ENCODE assay signal across 8 cellular contexts in the genomic region with DNA sequence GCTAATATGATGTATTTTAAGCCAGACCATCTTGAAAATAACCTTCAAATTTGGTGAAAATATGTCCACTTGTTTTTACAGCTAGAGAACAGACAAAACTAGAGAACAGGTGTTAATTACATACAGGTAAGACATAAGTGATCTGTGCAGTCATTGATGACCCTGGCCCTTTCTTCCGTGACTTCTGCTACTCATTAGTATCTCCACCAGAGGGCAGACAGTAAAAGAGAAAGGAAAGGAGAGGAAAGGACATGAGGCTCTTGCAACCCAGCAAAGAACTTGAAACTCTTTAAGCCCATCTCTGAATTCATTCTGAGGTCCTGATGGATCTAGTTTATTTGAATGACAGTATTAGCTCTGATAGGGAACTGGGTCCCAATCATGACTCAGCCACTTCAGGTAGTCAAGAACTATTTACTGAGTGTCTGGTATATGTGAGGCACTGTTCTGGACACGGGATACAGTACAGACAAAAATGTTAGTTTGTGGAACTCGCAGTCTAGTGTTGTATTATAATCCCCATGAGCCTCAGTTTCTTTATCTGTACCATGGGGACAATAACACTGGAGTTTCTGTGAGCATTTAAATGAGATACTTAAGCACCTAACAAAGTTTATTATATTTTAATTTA.
DNase-seq lines count a peak whose midpoint lies in the region; ATAC-seq and TF ChIP-seq lines count a peak whose summit lies in the region.

No MANE protein-coding gene starts in this region.

- peak; percentile 80 for ATAC-seq in CD8-positive, alpha-beta T cell
- ATAC-seq in GM18520 (IDR thresholded peaks at IDR 0.05; ENCODE audit: unreplicated experiment) (peak; percentile 76), HG03025 (IDR thresholded peaks at IDR 0.05; ENCODE audit: low FRiP score, unreplicated experiment) (peak; percentile 82), WTC11 (peak; percentile 88)

- H3K4me3 Mint-ChIP-seq in CD8-positive, alpha-beta T cell, result no peak overlapping the region
- H3K4me3 Mint-ChIP-seq in WTC11, result no peak overlapping the region

- DNase-seq in CD8-positive, alpha-beta T cell, result peak in 1 of 7 experiments; percentile 18
- DNase-seq in NCI-H2107 (lab: John Stamatoyannopoulos, UW) (peak; percentile 12), WTC11 (ENCODE audit: low spot score) (no peak), inferior parietal cortex (ENCODE audit: extremely low spot score) (peak; percentile 25), foreskin melanocyte (no peak), cerebellum (ENCODE audit: low spot score) (no peak)

- POLR2A ChIA-PET in CD8-positive, alpha-beta T cell (lab: Charles Lee), result interaction anchor here (0.8 kb wide), 1 partner anchor 12 kb away, joined by 3 read pairs; no protein-coding TSS in a partner anchor
- POLR2A ChIA-PET in WTC11 (lab: Charles Lee), result no interaction called here

- H3K27me3 Mint-ChIP-seq in CD8-positive, alpha-beta T cell (ENCODE audit: low read depth), result no peaks in the 10 kb centered on the region
- no peaks in the 10 kb centered on the region for H3K27me3 Mint-ChIP-seq in WTC11 (ENCODE audit: low read depth)

- CTCF ChIA-PET in CD8-positive, alpha-beta T cell (lab: Charles Lee), result interaction anchor here (0.7 to 1.8 kb wide), 11 partner anchors 10 to 200 kb away, joined by 3 to 5 read pairs (median 3); no protein-coding TSS in a partner anchor
- CTCF ChIA-PET in WTC11 (lab: Charles Lee), result no interaction called here

- H3K9me3 Mint-ChIP-seq in CD8-positive, alpha-beta T cell, result no peaks in the 10 kb centered on the region
- no peaks in the 10 kb centered on the region for H3K9me3 Mint-ChIP-seq in WTC11

- no peak overlapping the region for H3K27ac Mint-ChIP-seq in CD8-positive, alpha-beta T cell
- H3K27ac Mint-ChIP-seq in WTC11, result no peak overlapping the region

- TF ChIP-seq CTCF in CD8-positive, alpha-beta T cell (IDR thresholded peaks at IDR 0.05), result peak; percentile 60
- TF ChIP-seq CTCF in WTC11 (IDR thresholded peaks at IDR 0.05), result peak; percentile 38; the same call in 1 of the 2 replicates

- intact Hi-C loops in CD8-positive, alpha-beta T cell (cut with DNase I, micrococcal nuclease), result loop anchor here (1.0 to 10.0 kb wide), 6 partner anchors 30 to 176 kb away; a partner anchor contains a TSS

- H3K36me3 Mint-ChIP-seq in CD8-positive, alpha-beta T cell, result no peaks in the 10 kb centered on the region
- H3K36me3 Mint-ChIP-seq in WTC11, result no peaks in the 10 kb centered on the region

- H3K9me3 ChIP-seq in CD8-positive, alpha-beta T cell (ENCODE audit: low read length), result no peaks in the 10 kb centered on the region

- no peaks in the 10 kb centered on the region for H3K36me3 ChIP-seq in CD8-positive, alpha-beta T cell (ENCODE audit: insufficient read depth, low read length)

- peaks cover 42% of the 10 kb centered on the region for H3K4me1 Mint-ChIP-seq in CD8-positive, alpha-beta T cell (ENCODE audit: low read depth)
- peaks cover 18% of the 10 kb centered on the region for H3K4me1 Mint-ChIP-seq in WTC11

- peaks cover 20% of the 10 kb centered on the region for H3K4me1 ChIP-seq in CD8-positive, alpha-beta T cell (ENCODE audit: insufficient read depth, low read length)

- no peaks in the 10 kb centered on the region for H3K27me3 ChIP-seq in CD8-positive, alpha-beta T cell (ENCODE audit: insufficient read depth, low read length)

- H3K27ac ChIP-seq in CD8-positive, alpha-beta T cell (ENCODE audit: low read depth, low read length), result no peak overlapping the region

- H3K4me3 ChIP-seq in CD8-positive, alpha-beta T cell (ENCODE audit: low read depth, low read length), result no peak overlapping the region

TF ChIP-seq in WTC11, 78 proteins besides CTCF, POLR2A, EP300 and RAD21:
- TF ChIP-seq, protein P1, sequence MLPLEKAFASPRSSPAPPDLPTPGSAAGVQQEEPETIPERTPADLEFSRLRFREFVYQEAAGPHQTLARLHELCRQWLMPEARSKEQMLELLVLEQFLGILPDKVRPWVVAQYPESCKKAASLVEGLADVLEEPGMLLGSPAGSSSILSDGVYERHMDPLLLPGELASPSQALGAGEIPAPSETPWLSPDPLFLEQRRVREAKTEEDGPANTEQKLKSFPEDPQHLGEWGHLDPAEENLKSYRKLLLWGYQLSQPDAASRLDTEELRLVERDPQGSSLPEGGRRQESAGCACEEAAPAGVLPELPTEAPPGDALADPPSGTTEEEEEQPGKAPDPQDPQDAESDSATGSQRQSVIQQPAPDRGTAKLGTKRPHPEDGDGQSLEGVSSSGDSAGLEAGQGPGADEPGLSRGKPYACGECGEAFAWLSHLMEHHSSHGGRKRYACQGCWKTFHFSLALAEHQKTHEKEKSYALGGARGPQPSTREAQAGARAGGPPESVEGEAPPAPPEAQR (CRISPR knock-in tag; IDR thresholded peaks at IDR 0.05), result no peak
- TF ChIP-seq ZNF317 (CRISPR knock-in tag; IDR thresholded peaks at IDR 0.05; ENCODE audit: borderline replicate concordance, low read depth) (no peak), NFYB (CRISPR knock-in tag; conservative IDR thresholded peaks at IDR 0.05; ENCODE audit: low read depth) (no peak), ATF1 (CRISPR knock-in tag; IDR thresholded peaks at IDR 0.05) (no peak)
- TF ChIP-seq, protein P2, sequence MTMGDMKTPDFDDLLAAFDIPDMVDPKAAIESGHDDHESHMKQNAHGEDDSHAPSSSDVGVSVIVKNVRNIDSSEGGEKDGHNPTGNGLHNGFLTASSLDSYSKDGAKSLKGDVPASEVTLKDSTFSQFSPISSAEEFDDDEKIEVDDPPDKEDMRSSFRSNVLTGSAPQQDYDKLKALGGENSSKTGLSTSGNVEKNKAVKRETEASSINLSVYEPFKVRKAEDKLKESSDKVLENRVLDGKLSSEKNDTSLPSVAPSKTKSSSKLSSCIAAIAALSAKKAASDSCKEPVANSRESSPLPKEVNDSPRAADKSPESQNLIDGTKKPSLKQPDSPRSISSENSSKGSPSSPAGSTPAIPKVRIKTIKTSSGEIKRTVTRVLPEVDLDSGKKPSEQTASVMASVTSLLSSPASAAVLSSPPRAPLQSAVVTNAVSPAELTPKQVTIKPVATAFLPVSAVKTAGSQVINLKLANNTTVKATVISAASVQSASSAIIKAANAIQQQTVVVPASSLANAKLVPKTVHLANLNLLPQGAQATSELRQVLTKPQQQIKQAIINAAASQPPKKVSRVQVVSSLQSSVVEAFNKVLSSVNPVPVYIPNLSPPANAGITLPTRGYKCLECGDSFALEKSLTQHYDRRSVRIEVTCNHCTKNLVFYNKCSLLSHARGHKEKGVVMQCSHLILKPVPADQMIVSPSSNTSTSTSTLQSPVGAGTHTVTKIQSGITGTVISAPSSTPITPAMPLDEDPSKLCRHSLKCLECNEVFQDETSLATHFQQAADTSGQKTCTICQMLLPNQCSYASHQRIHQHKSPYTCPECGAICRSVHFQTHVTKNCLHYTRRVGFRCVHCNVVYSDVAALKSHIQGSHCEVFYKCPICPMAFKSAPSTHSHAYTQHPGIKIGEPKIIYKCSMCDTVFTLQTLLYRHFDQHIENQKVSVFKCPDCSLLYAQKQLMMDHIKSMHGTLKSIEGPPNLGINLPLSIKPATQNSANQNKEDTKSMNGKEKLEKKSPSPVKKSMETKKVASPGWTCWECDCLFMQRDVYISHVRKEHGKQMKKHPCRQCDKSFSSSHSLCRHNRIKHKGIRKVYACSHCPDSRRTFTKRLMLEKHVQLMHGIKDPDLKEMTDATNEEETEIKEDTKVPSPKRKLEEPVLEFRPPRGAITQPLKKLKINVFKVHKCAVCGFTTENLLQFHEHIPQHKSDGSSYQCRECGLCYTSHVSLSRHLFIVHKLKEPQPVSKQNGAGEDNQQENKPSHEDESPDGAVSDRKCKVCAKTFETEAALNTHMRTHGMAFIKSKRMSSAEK (CRISPR knock-in tag; IDR thresholded peaks at IDR 0.05; ENCODE audit: borderline replicate concordance), result no peak
- TF ChIP-seq, protein P3, sequence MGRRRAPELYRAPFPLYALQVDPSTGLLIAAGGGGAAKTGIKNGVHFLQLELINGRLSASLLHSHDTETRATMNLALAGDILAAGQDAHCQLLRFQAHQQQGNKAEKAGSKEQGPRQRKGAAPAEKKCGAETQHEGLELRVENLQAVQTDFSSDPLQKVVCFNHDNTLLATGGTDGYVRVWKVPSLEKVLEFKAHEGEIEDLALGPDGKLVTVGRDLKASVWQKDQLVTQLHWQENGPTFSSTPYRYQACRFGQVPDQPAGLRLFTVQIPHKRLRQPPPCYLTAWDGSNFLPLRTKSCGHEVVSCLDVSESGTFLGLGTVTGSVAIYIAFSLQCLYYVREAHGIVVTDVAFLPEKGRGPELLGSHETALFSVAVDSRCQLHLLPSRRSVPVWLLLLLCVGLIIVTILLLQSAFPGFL (CRISPR knock-in tag; IDR thresholded peaks at IDR 0.05; ENCODE audit: borderline replicate concordance), result no peak

Comparison
In these comparisons a context has a peak if more than half of its experiments do, and no peak if none do; other contexts are left out.
1. DNase-seq: peak in NCI-H2107 (single experiment) and inferior parietal cortex (single experiment); none in WTC11 (single experiment), foreskin melanocyte (single experiment) and cerebellum (single experiment).
2. Peak in every context shown above with its lines, with median percentiles within 50 percentile points of each other: ATAC-seq.